Comparison of ENCODE assay signal across 24 cellular contexts in genomic region chr12:1252758-1253157, GRCh38.
"Had no signal": no experiment of that assay in that cellular context is flagged by ENCODE, and none has a peak within 500 bp of the region (broad histone marks: within the 10 kb centered on the region; RNA-seq: fewer than 3 reads in every experiment).

No MANE protein-coding gene starts in this region.

- H3K9me3 ChIP-seq: esophagus muscularis mucosa, right lobe of liver, testis, transverse colon, uterus had no signal

- H3K27me3 ChIP-seq: esophagus muscularis mucosa, right lobe of liver, testis, transverse colon, uterus had no signal

- H3K27ac Mint-ChIP-seq: activated CD8-positive, alpha-beta memory T cell treated with anti-CD3 and anti-CD28 coated beads, Interleukin-2, amount 10 ng/mL, durations not matched to agents 7 days and 5 days; activated CD8-positive, alpha-beta T cell treated with anti-CD3 and anti-CD28 coated beads, Interleukin-2, amount 10 ng/mL, durations not matched to agents 7 days and 5 days; activated naive CD4-positive, alpha-beta T cell treated with anti-CD3 and anti-CD28 coated beads, Interleukin-2, amount 50 U/mL, for 24 hours; activated T-helper 2 cell treated with anti-CD3 and anti-CD28 coated beads, Interferon-gamma antibody, Interleukin-2, Interleukin-4, amounts not matched to agents 10 μg/mL and 5 μg/mL and 100 μg/mL, durations not matched to agents 14 hours and 24 hours and 36 hours; dendritic cell treated with granulocyte-macrophage colony-stimulating factor and Interleukin-4, amounts not matched to agents 40 ng/mL and 50 ng/mL, for 4 days; naive thymus-derived CD4-positive, alpha-beta T cell; T-helper 17 cell; WTC11 had no signal

- H3K27me3 Mint-ChIP-seq: activated CD8-positive, alpha-beta memory T cell treated with anti-CD3 and anti-CD28 coated beads, Interleukin-2, amount 10 ng/mL, durations not matched to agents 7 days and 5 days; activated naive CD4-positive, alpha-beta T cell treated with anti-CD3 and anti-CD28 coated beads, Interleukin-2, amount 50 U/mL, for 24 hours; central memory CD8-positive, alpha-beta T cell; dendritic cell treated with granulocyte-macrophage colony-stimulating factor and Interleukin-4, amounts not matched to agents 40 ng/mL and 50 ng/mL, for 4 days; naive thymus-derived CD4-positive, alpha-beta T cell; T-helper 17 cell had no signal

- H3K36me3 Mint-ChIP-seq: WTC11 had no signal

- H3K4me3 Mint-ChIP-seq: activated CD8-positive, alpha-beta memory T cell treated with anti-CD3 and anti-CD28 coated beads, Interleukin-2, amount 10 ng/mL, durations not matched to agents 7 days and 5 days; activated CD8-positive, alpha-beta T cell treated with anti-CD3 and anti-CD28 coated beads, Interleukin-2, amount 10 ng/mL, durations not matched to agents 7 days and 5 days; activated naive CD4-positive, alpha-beta T cell treated with anti-CD3 and anti-CD28 coated beads, Interleukin-2, amount 50 U/mL, for 24 hours; central memory CD8-positive, alpha-beta T cell; dendritic cell treated with granulocyte-macrophage colony-stimulating factor and Interleukin-4, amounts not matched to agents 40 ng/mL and 50 ng/mL, for 4 days; naive thymus-derived CD4-positive, alpha-beta T cell; T-helper 17 cell; WTC11 had no signal

- H3K36me3 ChIP-seq: transverse colon, uterus had no signal

- ATAC-seq: activated CD8-positive, alpha-beta memory T cell treated with anti-CD3 and anti-CD28 coated beads, Interleukin-2, amount 10 ng/mL, durations not matched to agents 7 days and 5 days; activated CD8-positive, alpha-beta T cell treated with anti-CD3 and anti-CD28 coated beads, Interleukin-2, amount 10 ng/mL, durations not matched to agents 7 days and 5 days; left ventricle myocardium superior; naive thymus-derived CD4-positive, alpha-beta T cell; right lobe of liver; stimulated activated naive CD8-positive, alpha-beta T cell treated with anti-CD3 and anti-CD28 coated beads, Interleukin-15, Interleukin-2, amounts not matched to agents 100 U/mL and 50 U/mL, for 24 hours; T-helper 17 cell; WTC11 had no signal

- H3K9me3 Mint-ChIP-seq: activated naive CD4-positive, alpha-beta T cell treated with anti-CD3 and anti-CD28 coated beads, Interleukin-2, amount 50 U/mL, for 24 hours; activated T-helper 2 cell treated with anti-CD3 and anti-CD28 coated beads, Interferon-gamma antibody, Interleukin-2, Interleukin-4, amounts not matched to agents 10 μg/mL and 5 μg/mL and 100 μg/mL, durations not matched to agents 14 hours and 24 hours and 36 hours; central memory CD8-positive, alpha-beta T cell; dendritic cell treated with granulocyte-macrophage colony-stimulating factor and Interleukin-4, amounts not matched to agents 40 ng/mL and 50 ng/mL, for 4 days had no signal

- H3K4me1 Mint-ChIP-seq: activated CD8-positive, alpha-beta memory T cell treated with anti-CD3 and anti-CD28 coated beads, Interleukin-2, amount 10 ng/mL, durations not matched to agents 7 days and 5 days; activated naive CD4-positive, alpha-beta T cell treated with anti-CD3 and anti-CD28 coated beads, Interleukin-2, amount 50 U/mL, for 24 hours; central memory CD8-positive, alpha-beta T cell; naive thymus-derived CD4-positive, alpha-beta T cell; T-helper 17 cell had no signal

- H3K4me1 ChIP-seq: right lobe of liver, testis, uterus had no signal

- H3K27ac ChIP-seq: esophagus muscularis mucosa, right lobe of liver, testis, transverse colon, uterus had no signal

- H3K4me3 ChIP-seq: esophagus muscularis mucosa, right lobe of liver, testis, transverse colon, uterus had no signal

- DNase-seq: activated CD4-positive, alpha-beta T cell treated with anti-CD3 and anti-CD28 coated beads for 1 hour; activated CD8-positive, alpha-beta memory T cell treated with anti-CD3 and anti-CD28 coated beads, Interleukin-2, amount 10 ng/mL, durations not matched to agents 7 days and 5 days; activated CD8-positive, alpha-beta T cell treated with anti-CD3 and anti-CD28 coated beads, Interleukin-2, amount 10 ng/mL, durations not matched to agents 7 days and 5 days; activated T-cell treated with anti-CD3 and anti-CD28 coated beads, Interleukin-2, amount 50 U/mL, for 48 hours; anterior cingulate cortex; islet precursor cell; left ventricle myocardium superior; mammary epithelial cell; naive thymus-derived CD4-positive, alpha-beta T cell; posterior cingulate gyrus; right lobe of liver; stimulated activated CD4-positive, alpha-beta T cell treated with anti-CD3 and anti-CD28 coated beads, Interleukin-2, amount 100 ng/mL, for 48 hours; stimulated activated naive CD8-positive, alpha-beta T cell treated with anti-CD3 and anti-CD28 coated beads, Interleukin-15, Interleukin-2, amounts not matched to agents 100 U/mL and 50 U/mL, for 24 hours; T-helper 17 cell; T1000; testis; transverse colon; uterus had no signal
